34 cellular contexts compared by ENCODE assay signal in the genomic region with DNA sequence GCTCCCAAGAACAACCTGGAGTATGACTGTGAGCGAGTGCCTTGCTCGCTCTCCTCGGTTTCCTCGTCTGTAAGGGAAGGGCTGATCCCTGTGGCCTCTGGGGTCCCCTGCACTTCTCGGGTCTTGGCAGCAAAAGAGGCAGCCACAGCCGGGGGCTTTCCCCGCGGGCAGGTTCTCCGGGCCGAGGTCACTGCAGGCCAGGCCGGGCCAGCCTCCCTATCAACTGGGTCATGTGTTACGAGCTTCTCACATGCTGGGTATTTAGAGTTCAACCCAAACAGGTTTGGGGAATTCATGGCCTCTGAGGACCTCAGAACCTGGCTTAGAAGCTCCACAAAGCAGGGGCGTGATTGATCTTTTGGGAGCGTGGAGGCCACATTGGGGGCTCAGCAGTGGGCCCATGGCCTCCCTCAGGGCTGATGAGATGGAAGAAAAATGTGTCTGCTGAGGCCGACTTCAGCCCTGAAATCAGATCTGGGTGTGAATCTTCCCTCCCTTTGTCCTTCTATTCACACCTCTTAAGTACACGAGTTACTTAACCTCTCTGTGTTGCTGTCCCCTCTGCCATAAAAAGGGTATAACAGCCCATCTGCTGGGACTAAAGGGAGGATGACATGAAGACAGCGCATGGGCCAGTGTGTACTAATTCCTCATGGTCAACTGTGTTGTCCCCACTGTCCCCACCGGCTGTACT.
"Had no signal": no experiment of that assay in that cellular context is flagged by ENCODE, and none has a peak within 500 bp of the region (broad histone marks: within the 10 kb centered on the region; RNA-seq: fewer than 3 reads in every experiment).

No MANE protein-coding gene starts in this region.

- H3K27me3 Mint-ChIP-seq: activated CD4-positive, alpha-beta memory T cell treated with anti-CD3 and anti-CD28 coated beads, Interleukin-2, amount 10 ng/mL, durations not matched to agents 7 days and 5 days; activated CD8-positive, alpha-beta memory T cell treated with anti-CD3 and anti-CD28 coated beads, Interleukin-2, amount 10 ng/mL, durations not matched to agents 7 days and 5 days; activated naive CD8-positive, alpha-beta T cell treated with anti-CD3 and anti-CD28 coated beads, Interleukin-2, amount 10 ng/mL, durations not matched to agents 7 days and 5 days; T-cell had no signal

- H3K36me3 Mint-ChIP-seq: activated CD8-positive, alpha-beta memory T cell treated with anti-CD3 and anti-CD28 coated beads, Interleukin-2, amount 10 ng/mL, durations not matched to agents 7 days and 5 days had no signal

- H3K9me3 Mint-ChIP-seq: activated CD4-positive, alpha-beta memory T cell treated with anti-CD3 and anti-CD28 coated beads, Interleukin-2, amount 10 ng/mL, durations not matched to agents 7 days and 5 days; activated naive CD8-positive, alpha-beta T cell treated with anti-CD3 and anti-CD28 coated beads, Interleukin-2, amount 10 ng/mL, durations not matched to agents 7 days and 5 days; T-cell had no signal

- H3K4me1 ChIP-seq: SJSA1 had no signal

- H3K36me3 ChIP-seq: adrenal gland, breast epithelium, Peyer's patch, SJSA1 had no signal

- ATAC-seq: activated CD8-positive, alpha-beta memory T cell treated with anti-CD3 and anti-CD28 coated beads, Interleukin-2, amount 10 ng/mL, durations not matched to agents 7 days and 5 days; body of pancreas; PC-3; T-cell had no signal

- H3K4me2 ChIP-seq: SK-N-SH had no signal

- H3K4me3 ChIP-seq: adrenal gland, body of pancreas, breast epithelium, Peyer's patch, SJSA1 had no signal

- DNase-seq: activated CD4-positive, alpha-beta memory T cell treated with anti-CD3 and anti-CD28 coated beads, Interleukin-2, amount 10 ng/mL, durations not matched to agents 7 days and 5 days; activated CD4-positive, alpha-beta T cell treated with anti-CD3 and anti-CD28 coated beads for 1 hour; activated CD4-positive, alpha-beta T cell treated with anti-CD3 and anti-CD28 coated beads for 48 hours; activated CD4-positive, CD25-positive, alpha-beta regulatory T cell; activated CD8-positive, alpha-beta memory T cell treated with anti-CD3 and anti-CD28 coated beads for 24 hours; activated CD8-positive, alpha-beta memory T cell treated with anti-CD3 and anti-CD28 coated beads, Interleukin-2, amount 10 ng/mL, durations not matched to agents 7 days and 5 days; activated CD8-positive, alpha-beta memory T cell treated with anti-CD3 and anti-CD28 coated beads, Interleukin-2, amount 50 U/mL, for 48 hours; activated effector memory CD4-positive, alpha-beta T cell treated with anti-CD3 and anti-CD28 coated beads, Interleukin-2, amount 50 U/mL, for 16 hours; activated naive CD4-positive, alpha-beta T cell; activated naive CD4-positive, alpha-beta T cell treated with anti-CD3 and anti-CD28 coated beads, Interleukin-2, amount 50 U/mL, for 16 hours; activated naive CD8-positive, alpha-beta T cell treated with anti-CD3 and anti-CD28 coated beads, Interleukin-2, amount 10 ng/mL, durations not matched to agents 7 days and 5 days; activated T-cell treated with anti-CD3 and anti-CD28 coated beads, Interleukin-2, amount 50 U/mL, for 48 hours; adrenal gland; body of pancreas; Karpas-422; NCI-H1105 treated with DMSO at 0.1 percent for 48 hours; NCI-H1436; NCI-H1694; NCI-H1930; NCI-H2081 treated with DMSO at 0.1 percent for 48 hours; NCI-H226; NCI-H524 treated with DMSO at 0.1 percent for 48 hours; NK-92 treated with Interleukin-12 subunit alpha and Interleukin-12 subunit beta, amount 100 ng/mL, for 24 hours; PC-3; Peyer's patch; RPMI8226; SHP77 treated with DMSO at 0.1 percent for 48 hours; SK-N-SH; T-cell; T-helper 2 cell; T-helper 9 cell had no signal

- H3K9me3 ChIP-seq: adrenal gland, body of pancreas, breast epithelium, Peyer's patch, SJSA1, SK-N-SH had no signal

- H3K27ac Mint-ChIP-seq: activated CD4-positive, alpha-beta memory T cell treated with anti-CD3 and anti-CD28 coated beads, Interleukin-2, amount 10 ng/mL, durations not matched to agents 7 days and 5 days; activated CD8-positive, alpha-beta memory T cell treated with anti-CD3 and anti-CD28 coated beads, Interleukin-2, amount 10 ng/mL, durations not matched to agents 7 days and 5 days; activated naive CD8-positive, alpha-beta T cell treated with anti-CD3 and anti-CD28 coated beads, Interleukin-2, amount 10 ng/mL, durations not matched to agents 7 days and 5 days had no signal

- H3K27me3 ChIP-seq: adrenal gland, body of pancreas, breast epithelium, Peyer's patch, SJSA1 had no signal

- H3K27ac ChIP-seq: adrenal gland, body of pancreas, breast epithelium, Peyer's patch, SJSA1, VCaP had no signal

- H3K9ac ChIP-seq: SK-N-SH had no signal

- H3K4me3 Mint-ChIP-seq: activated CD4-positive, alpha-beta memory T cell treated with anti-CD3 and anti-CD28 coated beads, Interleukin-2, amount 10 ng/mL, durations not matched to agents 7 days and 5 days; activated CD8-positive, alpha-beta memory T cell treated with anti-CD3 and anti-CD28 coated beads, Interleukin-2, amount 10 ng/mL, durations not matched to agents 7 days and 5 days; activated naive CD8-positive, alpha-beta T cell treated with anti-CD3 and anti-CD28 coated beads, Interleukin-2, amount 10 ng/mL, durations not matched to agents 7 days and 5 days; T-cell had no signal
